In genomic region chr9:96619109-96619435, GRCh38 we compare ENCODE assay signal across 7 cellular contexts. TPM values are rescaled to one million over a fixed set of nuclear protein-coding genes. Genes with fewer than 3 reads are reported as not detected.
DNase-seq lines count a peak whose midpoint lies in the region; ATAC-seq and TF ChIP-seq lines count a peak whose summit lies in the region.

No MANE protein-coding gene starts in this region.

- no peak overlapping the region for H3K27ac Mint-ChIP-seq in activated CD4-positive, alpha-beta memory T cell treated with anti-CD3 and anti-CD28 coated beads, Interleukin-2, amount 10 ng/mL, durations not matched to agents 7 days and 5 days

- in situ Hi-C loops in brain microvascular endothelial cell (cut with HindIII; ENCODE audit: low pct_ligation_motif_present, low sequenced_read_pairs): no loop called here

- peaks cover 43% of the 10 kb centered on the region for H3K27me3 Mint-ChIP-seq in activated CD4-positive, alpha-beta memory T cell treated with anti-CD3 and anti-CD28 coated beads, Interleukin-2, amount 10 ng/mL, durations not matched to agents 7 days and 5 days

- H3K36me3 ChIP-seq in brain microvascular endothelial cell (replicated peaks): no peaks in the 10 kb centered on the region

- H3K36me3 Mint-ChIP-seq in activated CD4-positive, alpha-beta memory T cell treated with anti-CD3 and anti-CD28 coated beads, Interleukin-2, amount 10 ng/mL, durations not matched to agents 7 days and 5 days (ENCODE audit: low read depth): no peaks in the 10 kb centered on the region

- H3K27me3 ChIP-seq in brain microvascular endothelial cell (replicated peaks) (no peaks in the 10 kb centered on the region), layer of hippocampus (ENCODE audit: control insufficient read depth, insufficient read depth, low read length) (no peaks in the 10 kb centered on the region)

- H3K4me1 Mint-ChIP-seq in activated CD4-positive, alpha-beta memory T cell treated with anti-CD3 and anti-CD28 coated beads, Interleukin-2, amount 10 ng/mL, durations not matched to agents 7 days and 5 days: peaks cover 4% of the 10 kb centered on the region

- POLR2A ChIA-PET in activated CD4-positive, alpha-beta memory T cell treated with anti-CD3 and anti-CD28 coated beads, Interleukin-2, amount 10 ng/mL, durations not matched to agents 7 days and 5 days (lab: Charles Lee): interaction anchor here (0.6 to 1.6 kb wide), 2 partner anchors 53 to 112 kb away, joined by 4 read pairs; no protein-coding TSS in a partner anchor

- H3K27ac ChIP-seq in brain microvascular endothelial cell (no peak overlapping the region), layer of hippocampus (ENCODE audit: low read depth, low read length) (peak overlapping the region; percentile 90), temporal lobe (ENCODE audit: low read depth, low read length) (peak overlapping the region; percentile 87)

- H3K4me3 ChIP-seq in brain microvascular endothelial cell (ENCODE audit: low read depth, low read length): peak overlapping the region; percentile 64

- CTCF ChIA-PET in activated CD4-positive, alpha-beta memory T cell treated with anti-CD3 and anti-CD28 coated beads, Interleukin-2, amount 10 ng/mL, durations not matched to agents 7 days and 5 days (lab: Charles Lee): interaction anchor here (0.7 to 1.3 kb wide), 3 partner anchors 12 to 1274 kb away, joined by 3 to 5 read pairs (median 3); no protein-coding TSS in a partner anchor

- peak; percentile 12 for ATAC-seq in HG02885 (IDR thresholded peaks at IDR 0.05; ENCODE audit: poor library complexity, unreplicated experiment)

- TF ChIP-seq CTCF in brain microvascular endothelial cell (IDR thresholded peaks at IDR 0.05; ENCODE audit: low read depth, low read length, missing control alignments): no peak

- no peak for DNase-seq in brain microvascular endothelial cell
- no peak for DNase-seq in AML-193 (lab: John Stamatoyannopoulos, UW)
- no peak for DNase-seq in NOMO-1 (lab: John Stamatoyannopoulos, UW; ENCODE audit: unreplicated experiment in 2 of 2)
- no peak for DNase-seq in activated CD4-positive, alpha-beta memory T cell treated with anti-CD3 and anti-CD28 coated beads, Interleukin-2, amount 10 ng/mL, durations not matched to agents 7 days and 5 days

- H3K4me3 Mint-ChIP-seq in activated CD4-positive, alpha-beta memory T cell treated with anti-CD3 and anti-CD28 coated beads, Interleukin-2, amount 10 ng/mL, durations not matched to agents 7 days and 5 days: no peak overlapping the region

- H3K9me3 Mint-ChIP-seq in activated CD4-positive, alpha-beta memory T cell treated with anti-CD3 and anti-CD28 coated beads, Interleukin-2, amount 10 ng/mL, durations not matched to agents 7 days and 5 days: no peaks in the 10 kb centered on the region

RNA-seq across cellular contexts. Expression of gene CDC14B, which starts 0.6 kb away (rescaled TPM):
- total RNA-seq in temporal lobe: 17.7 TPM
- 1 to 10 TPM; 3.0 to 3.1 TPM for total RNA-seq in activated CD4-positive, alpha-beta memory T cell treated with anti-CD3 and anti-CD28 coated beads, Interleukin-2, amount 10 ng/mL, durations not matched to agents 7 days and 5 days

RNA-seq across cellular contexts. Expression of gene PRXL2C, which starts 36.0 kb away (rescaled TPM):
- 2.7 TPM for total RNA-seq in temporal lobe
- 10 to 100 TPM; 11.2 to 13.4 TPM for total RNA-seq in activated CD4-positive, alpha-beta memory T cell treated with anti-CD3 and anti-CD28 coated beads, Interleukin-2, amount 10 ng/mL, durations not matched to agents 7 days and 5 days
